9 cellular contexts compared by ENCODE assay signal in genomic region chr15:63481105-63481810, GRCh38. TPM values are rescaled to one million over a fixed set of nuclear protein-coding genes. Genes with fewer than 3 reads are reported as not detected.
DNase-seq lines count a peak whose midpoint lies in the region; TF ChIP-seq lines count a peak whose summit lies in the region.
"Had no signal": no experiment of that assay in that cellular context is flagged by ENCODE, and none has a peak within 500 bp of the region (broad histone marks: within the 10 kb centered on the region; RNA-seq: fewer than 3 reads in every experiment).

No MANE protein-coding gene starts in this region.

- no peaks in the 10 kb centered on the region for H3K36me3 ChIP-seq in HUES48 (ENCODE audit: control insufficient read depth, insufficient read depth, low read length)
- no peaks in the 10 kb centered on the region for H3K36me3 ChIP-seq in mesendoderm (ENCODE audit: control insufficient read depth, insufficient read depth, low read length)
- H3K36me3 ChIP-seq: tibial nerve had no signal

- DNase-seq in NCI-H82 (lab: John Stamatoyannopoulos, UW): peak; percentile 33
- no peak for DNase-seq in NCI-H82 treated with DMSO at 0.1 percent for 48 hours (lab: John Stamatoyannopoulos, UW; ENCODE audit: unreplicated experiment)
- DNase-seq in activated naive CD4-positive, alpha-beta T cell treated with anti-CD3 and anti-CD28 coated beads, Interleukin-2, amount 50 U/mL, for 16 hours: peak; percentile 36
- DNase-seq in mesendoderm: no peak
- no peak for DNase-seq in osteocyte (ENCODE audit: extremely low spot score, unreplicated experiment)
- no peak for DNase-seq in OCI-M2 (lab: John Stamatoyannopoulos, UW; ENCODE audit: unreplicated experiment)
- DNase-seq in NCI-H2107 treated with DMSO at 0.1 percent for 48 hours (lab: John Stamatoyannopoulos, UW; ENCODE audit: unreplicated experiment): no peak

- H2BK5ac ChIP-seq in mesendoderm (ENCODE audit: low read length): no peak overlapping the region

- no peaks in the 10 kb centered on the region for H3K9me3 Mint-ChIP-seq in osteocyte (ENCODE audit: unreplicated experiment)

- H3K4me1 ChIP-seq in HUES48 (ENCODE audit: control insufficient read depth, insufficient read depth, low read length): peaks cover 22% of the 10 kb centered on the region; the same call in 1 of the 2 replicates
- H3K4me1 ChIP-seq in mesendoderm (ENCODE audit: control insufficient read depth, low read depth, low read length): peaks cover 3% of the 10 kb centered on the region

- H2BK15ac ChIP-seq in mesendoderm (replicated peaks; ENCODE audit: low read depth): no peak overlapping the region

- H3K27me3 ChIP-seq in HUES48 (ENCODE audit: control insufficient read depth, insufficient read depth, low read length): no peaks in the 10 kb centered on the region
- H3K27me3 ChIP-seq in mesendoderm (ENCODE audit: insufficient read depth, low read length, poor library complexity): no peaks in the 10 kb centered on the region
- H3K27me3 ChIP-seq: tibial nerve had no signal

- no peak overlapping the region for H3K27ac Mint-ChIP-seq in osteocyte (ENCODE audit: unreplicated experiment)

- H2BK120ac ChIP-seq in mesendoderm (ENCODE audit: low read depth, low read length): no peak overlapping the region

- no peak overlapping the region for H4K5ac ChIP-seq in mesendoderm (ENCODE audit: low read length)

- no peak overlapping the region for H3K9ac ChIP-seq in HUES48 (ENCODE audit: low read depth, low read length)
- H3K9ac ChIP-seq in mesendoderm (ENCODE audit: low read length): no peak overlapping the region

- no peaks in the 10 kb centered on the region for H3K79me1 ChIP-seq in mesendoderm (ENCODE audit: low read length)

- no peak overlapping the region for H3K18ac ChIP-seq in mesendoderm (ENCODE audit: low read length)

- peaks cover 40% of the 10 kb centered on the region for H3K4me1 Mint-ChIP-seq in osteocyte (ENCODE audit: unreplicated experiment)

- H3K27ac ChIP-seq in HUES48 (ENCODE audit: low read depth, low read length) (peak overlapping the region; percentile 15), mesendoderm (ENCODE audit: low read depth, low read length) (no peak overlapping the region)

- H3K23ac ChIP-seq in mesendoderm (ENCODE audit: low read length): no peak overlapping the region

- H3K36me3 Mint-ChIP-seq in osteocyte (ENCODE audit: unreplicated experiment): no peaks in the 10 kb centered on the region

- no peak overlapping the region for H4K8ac ChIP-seq in mesendoderm (ENCODE audit: low read depth, low read length)

- no CpG with 5 or more reads among the region's 3 CpGs for WGBS in mesendoderm (ENCODE audit: extremely low coverage, insufficient coverage, low lambda C conversion rate)

- H3K4me3 ChIP-seq in HUES48 (ENCODE audit: low read depth, low read length) (no peak overlapping the region), mesendoderm (ENCODE audit: low read length) (no peak overlapping the region)
- H3K4me3 ChIP-seq: tibial nerve had no signal

- H3K9me3 ChIP-seq in HUES48 (ENCODE audit: control insufficient read depth, insufficient read depth, low read length): no peaks in the 10 kb centered on the region
- H3K9me3 ChIP-seq: tibial nerve had no signal

- no peaks in the 10 kb centered on the region for H3K27me3 Mint-ChIP-seq in osteocyte (ENCODE audit: unreplicated experiment)

- H3K56ac ChIP-seq in mesendoderm (ENCODE audit: low read length): peak overlapping the region; percentile 27

- no peak overlapping the region for H3K4me2 ChIP-seq in mesendoderm (ENCODE audit: low read length)

- no peaks in the 10 kb centered on the region for H3K79me2 ChIP-seq in mesendoderm (ENCODE audit: control insufficient read depth, insufficient read depth, low read length)

- H3K4me3 Mint-ChIP-seq in osteocyte (ENCODE audit: unreplicated experiment): no peak overlapping the region

- H2AK5ac ChIP-seq in mesendoderm (ENCODE audit: low read length): no peak overlapping the region

- TF ChIP-seq CTCF in osteocyte (IDR thresholded peaks at IDR 0.05): no peak

- no peak overlapping the region for H3K4ac ChIP-seq in mesendoderm (ENCODE audit: low read depth, low read length)

RNA-seq across cellular contexts. Expression of gene USP3, which starts 23.1 kb away (rescaled TPM):
- 10.3 TPM for polyA plus RNA-seq in mesendoderm (2013, experiment 1 of 2)
- polyA plus RNA-seq in mesendoderm (2013, experiment 2 of 2): 9.1 TPM
- 41.2 and 45.9 TPM in 2 replicates for total RNA-seq in osteocyte

Comparison
In these comparisons a context has a peak if more than half of its experiments do, and no peak if none do; other contexts are left out.
1. DNase-seq: peak in NCI-H82 (single experiment) and activated naive CD4-positive, alpha-beta T cell treated with anti-CD3 and anti-CD28 coated beads, Interleukin-2, amount 50 U/mL, for 16 hours (single experiment); none in NCI-H82 treated with DMSO at 0.1 percent for 48 hours (single experiment), mesendoderm (single experiment), osteocyte (single experiment), OCI-M2 (single experiment) and NCI-H2107 treated with DMSO at 0.1 percent for 48 hours (single experiment).